Comparison of ENCODE assay signal across 8 cellular contexts in the genomic region with DNA sequence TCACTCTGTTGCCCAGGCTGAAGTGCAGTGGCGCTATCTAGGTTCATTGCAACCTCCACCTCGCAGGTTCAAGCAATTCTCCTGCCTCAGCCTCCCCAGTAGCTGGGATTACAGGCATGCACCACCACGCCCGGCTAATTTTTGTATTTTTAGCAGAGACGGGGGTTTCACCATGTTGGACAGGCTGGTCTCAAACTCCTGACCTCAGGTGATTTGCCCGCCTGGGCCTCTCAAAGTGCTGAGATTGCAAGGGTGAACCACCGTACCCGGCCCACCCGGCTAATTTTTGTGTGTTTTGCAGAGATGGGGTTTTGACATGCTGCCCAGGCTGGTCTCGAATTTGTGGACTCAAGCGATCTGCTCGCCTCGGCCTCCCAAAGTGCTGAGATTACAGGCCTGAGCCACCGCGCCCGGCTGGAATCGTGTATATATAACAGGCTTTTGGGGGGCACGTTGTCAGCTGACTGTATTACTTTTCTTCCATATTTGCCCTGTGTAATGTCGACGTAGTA. TPM values are rescaled to one million over a fixed set of nuclear protein-coding genes. Genes with fewer than 3 reads are reported as not detected.
DNase-seq lines count a peak whose midpoint lies in the region; ATAC-seq, FAIRE-seq and TF ChIP-seq lines count a peak whose summit lies in the region.
"Not testable (repeated sequence)": the region's sequence is repeated elsewhere in the genome, so short reads cannot be mapped to it uniquely, and the experiment has no call there.

No MANE protein-coding gene starts in this region.

- not testable (repeated sequence) for H3K27me3 ChIP-seq in CD8-positive, alpha-beta T cell (ENCODE audit: insufficient read depth, low read length); KMS-11 (ENCODE audit: insufficient read depth, low read depth); WERI-Rb-1 (ENCODE audit: insufficient read depth, low read depth, severe bottlenecking); ascending aorta; esophagus muscularis mucosa; lower lobe of right lung (ENCODE audit: low read depth); pancreas; thoracic aorta (replicated peaks; ENCODE audit: insufficient read depth)

- peak overlapping the region; percentile 100 for H3K27ac Mint-ChIP-seq in CD8-positive, alpha-beta T cell

- intact Hi-C loops in CD8-positive, alpha-beta T cell (cut with DNase I, micrococcal nuclease), result loop anchor here (1.0 to 10.0 kb wide), 13 partner anchors 14 to 1594 kb away; partner anchors contain the start of genes CCDC126 (in 2 of the 2), MALSU1 (in 2 of the 2), TOMM7 (in 2 of the 2) and IGF2BP3 (in 1 of the 2)
- intact Hi-C loops in ascending aorta (cut with DNase I), result loop anchor here (1.0 to 10.0 kb wide), 6 partner anchors 65 to 1642 kb away; partner anchors contain the start of genes CCDC126, FAM221A, KLHL7 and MALSU1
- intact Hi-C loops in esophagus muscularis mucosa (cut with DNase I); lower lobe of right lung (cut with DNase I); pancreas (cut with DNase I): not testable (repeated sequence)

- not testable (repeated sequence) for DNase-seq in CD8-positive, alpha-beta T cell; WERI-Rb-1; ascending aorta (ENCODE audit: low spot score in 2 of 2); lower lobe of right lung; thoracic aorta (ENCODE audit: low spot score)
- DNase-seq in esophagus muscularis mucosa (ENCODE audit: extremely low spot score) (peak; percentile 92), pancreas (peak in 4 of 6 donors; percentile 24 to 53 (median 34))

- 94% methylated on average over 20 of the region's 20 CpGs for WGBS in esophagus muscularis mucosa
- WGBS in pancreas, 2 donors, result 92 to 93% methylated on average over 20 of the region's 20 CpGs

- H2AFZ ChIP-seq in KMS-11 (ENCODE audit: low read depth), result peak overlapping the region; percentile 62

- peaks cover 28% of the 10 kb centered on the region for H3K4me1 ChIP-seq in CD8-positive, alpha-beta T cell (ENCODE audit: insufficient read depth, low read length)
- H3K4me1 ChIP-seq in KMS-11 (ENCODE audit: low read depth, poor library complexity, severe bottlenecking) (peaks cover 33% of the 10 kb centered on the region), ascending aorta (peaks cover 3 to 27% of the 10 kb centered on the region in 2 donors), esophagus muscularis mucosa (peaks cover 13 to 36% (median 34%) of the 10 kb centered on the region in 4 donors), lower lobe of right lung (peaks cover 36% of the 10 kb centered on the region), pancreas (peaks cover 9 to 27% (median 10%) of the 10 kb centered on the region in 3 donors), thoracic aorta (ENCODE audit: control insufficient read depth in 1 of 2, low read depth in 2 of 2) (peaks cover 25 to 33% of the 10 kb centered on the region in 2 donors)

- not testable (repeated sequence) for TF ChIP-seq CTCF in CD8-positive, alpha-beta T cell (IDR thresholded peaks at IDR 0.05); KMS-11 (conservative IDR thresholded peaks at IDR 0.05; ENCODE audit: low read depth, low read length); WERI-Rb-1 (IDR thresholded peaks at IDR 0.05; ENCODE audit: low read depth, low read length); ascending aorta (IDR thresholded peaks at IDR 0.05); esophagus muscularis mucosa (IDR thresholded peaks at IDR 0.05); lower lobe of right lung (IDR thresholded peaks at IDR 0.05); pancreas (IDR thresholded peaks at IDR 0.05); thoracic aorta (IDR thresholded peaks at IDR 0.05)

- H3K9me3 ChIP-seq in CD8-positive, alpha-beta T cell (ENCODE audit: low read length); WERI-Rb-1 (ENCODE audit: severe bottlenecking); ascending aorta; esophagus muscularis mucosa; lower lobe of right lung; pancreas; thoracic aorta: not testable (repeated sequence)

- POLR2A ChIA-PET in CD8-positive, alpha-beta T cell (lab: Charles Lee), result interaction anchor here (0.6 to 2.2 kb wide), 3 partner anchors 8 to 30 kb away, joined by 3 to 13 read pairs (median 7); no protein-coding TSS in a partner anchor

- not testable (repeated sequence) for TF ChIP-seq POLR2A in esophagus muscularis mucosa (IDR thresholded peaks at IDR 0.05; ENCODE audit: low read depth)

- H3K4me3 Mint-ChIP-seq in CD8-positive, alpha-beta T cell, result peak overlapping the region; percentile 99

- CTCF ChIA-PET in CD8-positive, alpha-beta T cell (lab: Charles Lee), result interaction anchor here (1.0 to 1.4 kb wide), 2 partner anchors 11 to 14 kb away, joined by 3 to 8 read pairs; no protein-coding TSS in a partner anchor

- H3K9me3 Mint-ChIP-seq in CD8-positive, alpha-beta T cell, result not testable (repeated sequence)

- H4K20me1 ChIP-seq in KMS-11 (ENCODE audit: insufficient read depth), result peaks cover 37% of the 10 kb centered on the region

- H3K4me1 Mint-ChIP-seq in CD8-positive, alpha-beta T cell (ENCODE audit: low read depth), result peaks cover 36% of the 10 kb centered on the region

- H3K36me3 ChIP-seq in CD8-positive, alpha-beta T cell (ENCODE audit: insufficient read depth, low read length); KMS-11 (ENCODE audit: insufficient read depth); ascending aorta; esophagus muscularis mucosa; lower lobe of right lung; pancreas; thoracic aorta: not testable (repeated sequence)
- H3K36me3 ChIP-seq in WERI-Rb-1, result peaks cover 26% of the 10 kb centered on the region

- H3K36me3 Mint-ChIP-seq in CD8-positive, alpha-beta T cell, result peaks cover 20% of the 10 kb centered on the region

- FAIRE-seq in pancreas (lab: Jason Lieb, UNC), result not testable (repeated sequence)

- H3K4me2 ChIP-seq in KMS-11, result peak overlapping the region; percentile 18; the same call in 1 of the 2 replicates

- H3K79me2 ChIP-seq in KMS-11 (ENCODE audit: insufficient read depth, low read depth), result peaks cover 44% of the 10 kb centered on the region

- peak overlapping the region; percentile 97 for H3K27ac ChIP-seq in CD8-positive, alpha-beta T cell (ENCODE audit: low read depth, low read length)
- H3K27ac ChIP-seq in KMS-11 (peak overlapping the region; percentile 98; the same call in 1 of the 2 replicates), WERI-Rb-1 (peak overlapping the region; percentile 97), ascending aorta (peak overlapping the region; percentile 95 to 99), esophagus muscularis mucosa (replicated peaks in 1 of 4) (peak overlapping the region; percentile 96 to 99 (median 98)), lower lobe of right lung (peak overlapping the region; percentile 94), pancreas (peak overlapping the region; percentile 95 to 100 (median 96)), thoracic aorta (peak overlapping the region; percentile 92 to 98)

- H3K4me3 ChIP-seq in CD8-positive, alpha-beta T cell (ENCODE audit: low read depth, low read length), result peak overlapping the region; percentile 94
- not testable (repeated sequence) for H3K4me3 ChIP-seq in KMS-11 (IDR thresholded peaks at IDR 0.05; ENCODE audit: insufficient read depth, low read depth, low read length); WERI-Rb-1 (ENCODE audit: low read depth, low read length)
- H3K4me3 ChIP-seq in ascending aorta, result peak overlapping the region; percentile 90 to 97
- H3K4me3 ChIP-seq in esophagus muscularis mucosa, result peak overlapping the region; percentile 84 to 99 (median 94)
- peak overlapping the region; percentile 90 for H3K4me3 ChIP-seq in lower lobe of right lung
- peak overlapping the region in 3 of 4 donors; percentile 94 to 98 (median 94) for H3K4me3 ChIP-seq in pancreas
- H3K4me3 ChIP-seq in thoracic aorta, result peak overlapping the region; percentile 99

- TF ChIP-seq EP300 in esophagus muscularis mucosa (IDR thresholded peaks at IDR 0.05), result not testable (repeated sequence)

- H3K27me3 Mint-ChIP-seq in CD8-positive, alpha-beta T cell (ENCODE audit: low read depth), result not testable (repeated sequence)

- H3K9ac ChIP-seq in KMS-11, result peak overlapping the region; percentile 100; the same call in 1 of the 2 replicates

- not testable (repeated sequence) for ATAC-seq in CD8-positive, alpha-beta T cell; lower lobe of right lung; pancreas; thoracic aorta (ENCODE audit: insufficient number of reproducible peaks, low FRiP score, low read depth)

RNA-seq across cellular contexts. Expression of gene TRA2A, which starts 0.8 kb away (rescaled TPM):
- 100 to 1,000 TPM; 258 to 271 TPM for total RNA-seq in CD8-positive, alpha-beta T cell
- total RNA-seq in ascending aorta (14.4 TPM), esophagus muscularis mucosa (10 to 100 TPM; 16.7 to 35.3 (median 28.7) TPM), lower lobe of right lung (84.1 TPM), pancreas (10 to 100 TPM; 19.1 to 47.6 (median 25.2) TPM), thoracic aorta (10 to 100 TPM; 23.0 to 55.0 TPM)
- 10 to 100 TPM; 55.6 to 63.6 TPM for polyA plus RNA-seq in pancreas
